Comparison of ENCODE assay signal across 8 cellular contexts in genomic region chr20:63627700-63628245, GRCh38. TPM values are rescaled to one million over a fixed set of nuclear protein-coding genes. Genes with fewer than 3 reads are reported as not detected.
DNase-seq lines count a peak whose midpoint lies in the region; ATAC-seq and TF ChIP-seq lines count a peak whose summit lies in the region.

No MANE protein-coding gene starts in this region.

- no peak for TF ChIP-seq POLR2A in lower leg skin (IDR thresholded peaks at IDR 0.05)

- H3K4me3 Mint-ChIP-seq in activated CD4-positive, alpha-beta T cell treated with anti-CD3 and anti-CD28 coated beads, Interleukin-2, amount 10 ng/mL, durations not matched to agents 24 days and 14 days: peak overlapping the region; percentile 97

- 0% methylated on average over 1 of the region's 32 CpGs for WGBS in mammary epithelial cell (ENCODE audit: low coverage, missing lambda C conversion rate)
- WGBS in lower leg skin, 2 donors: 4 to 11% methylated on average over 11 to 26 of the region's 32 CpGs

- H3K79me2 ChIP-seq in mammary epithelial cell (ENCODE audit: insufficient read depth, low read length): peaks cover 57% of the 10 kb centered on the region

- dilution Hi-C loops in mammary epithelial cell (cut with HindIII; ENCODE audit: low sequenced_read_pairs): no loop called here

- peaks cover 16% of the 10 kb centered on the region for H3K4me1 Mint-ChIP-seq in activated CD4-positive, alpha-beta T cell treated with anti-CD3 and anti-CD28 coated beads, Interleukin-2, amount 10 ng/mL, durations not matched to agents 24 days and 14 days

- CTCF ChIA-PET in mammary epithelial cell (lab: Charles Lee; ENCODE audit: low non-redundant PET): no interaction called here

- H3K9me3 ChIP-seq in mammary epithelial cell (replicated peaks; ENCODE audit: insufficient read depth, low read length) (no peaks in the 10 kb centered on the region), tibial artery (no peaks in the 10 kb centered on the region)

- no TSS peak for BruUV-seq in mammary epithelial cell (replicated peaks; lab: Mats Ljungman, UMichigan)

- H3K36me3 ChIP-seq in mammary epithelial cell (ENCODE audit: insufficient read depth, low read length): no peaks in the 10 kb centered on the region
- no peaks in the 10 kb centered on the region for H3K36me3 ChIP-seq in tibial artery

- H3K9me3 Mint-ChIP-seq in activated CD4-positive, alpha-beta T cell treated with anti-CD3 and anti-CD28 coated beads, Interleukin-2, amount 10 ng/mL, durations not matched to agents 24 days and 14 days: no peaks in the 10 kb centered on the region

- no peak for DNase-seq in activated CD4-positive, alpha-beta T cell treated with anti-CD3 and anti-CD28 coated beads, Interleukin-2, amount 10 ng/mL, durations not matched to agents 24 days and 14 days
- no peak for DNase-seq in activated CD4-positive, alpha-beta T cell treated with anti-CD3 and anti-CD28 coated beads for 4 hours
- no peak for DNase-seq in mammary epithelial cell
- DNase-seq in lower leg skin (ENCODE audit: low spot score in 2 of 2): no peak
- no peak for DNase-seq in tibial artery
- DNase-seq in kidney tubule cell (ENCODE audit: low spot score): no peak
- no peak for DNase-seq in NCI-H187 (lab: John Stamatoyannopoulos, UW)

- ATAC-seq in HG02571 (IDR thresholded peaks at IDR 0.05; ENCODE audit: unreplicated experiment): no peak

- no peaks in the 10 kb centered on the region for H4K20me1 ChIP-seq in mammary epithelial cell (ENCODE audit: insufficient read depth, low read length)

- no peaks in the 10 kb centered on the region for H3K27me3 Mint-ChIP-seq in activated CD4-positive, alpha-beta T cell treated with anti-CD3 and anti-CD28 coated beads, Interleukin-2, amount 10 ng/mL, durations not matched to agents 24 days and 14 days

- H2AFZ ChIP-seq in mammary epithelial cell (ENCODE audit: low read depth, low read length): peak overlapping the region; percentile 69

- H3K27ac Mint-ChIP-seq in activated CD4-positive, alpha-beta T cell treated with anti-CD3 and anti-CD28 coated beads, Interleukin-2, amount 10 ng/mL, durations not matched to agents 24 days and 14 days: peak overlapping the region; percentile 99

- TF ChIP-seq CTCF in mammary epithelial cell (conservative IDR thresholded peaks at IDR 0.05 in 1 of 2, IDR thresholded peaks at IDR 0.05 in 1 of 2; ENCODE audit: extremely low read depth in 1 of 2, insufficient read depth in 1 of 2, low read depth in 1 of 2, low read length in 2 of 2) (no peak), lower leg skin (IDR thresholded peaks at IDR 0.05) (no peak), tibial artery (IDR thresholded peaks at IDR 0.05) (no peak)

- peak overlapping the region; percentile 95 for H3K4me2 ChIP-seq in mammary epithelial cell (ENCODE audit: insufficient read depth, low read depth, low read length)

- H3K36me3 Mint-ChIP-seq in activated CD4-positive, alpha-beta T cell treated with anti-CD3 and anti-CD28 coated beads, Interleukin-2, amount 10 ng/mL, durations not matched to agents 24 days and 14 days (ENCODE audit: low read depth): peaks cover 23% of the 10 kb centered on the region

- H3K27me3 ChIP-seq in mammary epithelial cell (ENCODE audit: insufficient read depth, low read length) (no peaks in the 10 kb centered on the region), tibial artery (no peaks in the 10 kb centered on the region)

- H3K4me3 ChIP-seq in mammary epithelial cell (replicated peaks in 1 of 3; ENCODE audit: insufficient read depth in 1 of 3, low read depth in 2 of 3, low read length in 3 of 3) (peak overlapping the region; percentile 93 to 99 (median 97)), lower leg skin (ENCODE audit: low read depth, poor library complexity, severe bottlenecking) (peak overlapping the region; percentile 90), tibial artery (peak overlapping the region; percentile 74 to 75)

- in situ Hi-C loops in mammary epithelial cell (cut with MboI; ENCODE audit: low sequenced_read_pairs in 2 of 2): no loop called here

- H3K4me1 ChIP-seq in mammary epithelial cell (ENCODE audit: insufficient read depth, low read length): peaks cover 11% of the 10 kb centered on the region
- peaks cover 0 to 27% (median 20%) of the 10 kb centered on the region in 4 donors for H3K4me1 ChIP-seq in tibial artery

- peak overlapping the region; percentile 36 for H3K9ac ChIP-seq in mammary epithelial cell (ENCODE audit: insufficient read depth, low read length)

- peak overlapping the region; percentile 62 for H3K27ac ChIP-seq in mammary epithelial cell (ENCODE audit: insufficient read depth, low read depth, low read length)
- peak overlapping the region; percentile 93 to 97 for H3K27ac ChIP-seq in tibial artery

- intact Hi-C loops in activated CD4-positive, alpha-beta T cell treated with anti-CD3 and anti-CD28 coated beads, Interleukin-2, amount 10 ng/mL, durations not matched to agents 24 days and 14 days (cut with micrococcal nuclease): loop anchor here (1.0 to 10.0 kb wide), 9 partner anchors 8 to 437 kb away; partner anchors contain the start of genes HELZ2, PRPF6, PTK6 and RTEL1
- intact Hi-C loops in mammary epithelial cell (cut with micrococcal nuclease) (loop anchor here (1.0 to 10.0 kb wide), 5 partner anchors 31 to 237 kb away; partner anchors contain the start of genes ABHD16B, RTEL1, TNFRSF6B and TPD52L2), lower leg skin (cut with DNase I; ENCODE audit: low total_unique reads) (no loop called here), tibial artery (cut with DNase I; ENCODE audit: low total_unique reads) (loop anchor here (5.0 to 10.0 kb wide), 3 partner anchors 80 to 237 kb away; partner anchors contain the start of genes ABHD16B, ARFRP1, TPD52L2 and ZGPAT)

RNA-seq across cellular contexts. Expression of gene GMEB2, which starts 0.9 kb away (rescaled TPM):
- total RNA-seq in activated CD4-positive, alpha-beta T cell treated with anti-CD3 and anti-CD28 coated beads, Interleukin-2, amount 10 ng/mL, durations not matched to agents 24 days and 14 days: 13.9 and 14.1 TPM in 2 replicates
- 10 to 100 TPM in 1 of 2 donors, 1 to 10 TPM in 1; 9.3 to 12.8 TPM for total RNA-seq in mammary epithelial cell
- 8.3 TPM for polyA plus RNA-seq in mammary epithelial cell
- polyA minus RNA-seq in mammary epithelial cell: 9.4 TPM
- 10 to 100 TPM; 11.9 to 18.3 (median 13.7) TPM for total RNA-seq in lower leg skin

RNA-seq across cellular contexts. Expression of gene STMN3, which starts 25.5 kb away (rescaled TPM):
- total RNA-seq in activated CD4-positive, alpha-beta T cell treated with anti-CD3 and anti-CD28 coated beads, Interleukin-2, amount 10 ng/mL, durations not matched to agents 24 days and 14 days: 9.7 and 10.7 TPM in 2 replicates
- total RNA-seq in mammary epithelial cell (1 to 10 TPM; 7.5 to 8.5 TPM), lower leg skin (10 to 100 TPM in 3 of 4 donors, 1 to 10 TPM in 1; 9.4 to 23.0 (median 12.0) TPM)
- polyA plus RNA-seq in mammary epithelial cell: 15.2 TPM
- polyA minus RNA-seq in mammary epithelial cell: 10.4 TPM

RNA-seq across cellular contexts. Expression of gene RTEL1, which starts 30.3 kb away (rescaled TPM):
- 60.7 and 64.7 TPM in 2 replicates for total RNA-seq in activated CD4-positive, alpha-beta T cell treated with anti-CD3 and anti-CD28 coated beads, Interleukin-2, amount 10 ng/mL, durations not matched to agents 24 days and 14 days
- total RNA-seq in mammary epithelial cell (10 to 100 TPM in 1 of 2 donors, 1 to 10 TPM in 1; 8.0 to 32.5 TPM), lower leg skin (10 to 100 TPM in 3 of 4 donors, 1 to 10 TPM in 1; 8.5 to 38.3 (median 12.7) TPM)
- 11.5 TPM for polyA plus RNA-seq in mammary epithelial cell
- polyA minus RNA-seq in mammary epithelial cell: 87.4 TPM

RNA-seq across cellular contexts. Expression of gene HELZ2, which starts 53.7 kb away (rescaled TPM):
- total RNA-seq in activated CD4-positive, alpha-beta T cell treated with anti-CD3 and anti-CD28 coated beads, Interleukin-2, amount 10 ng/mL, durations not matched to agents 24 days and 14 days: 13.7 and 15.9 TPM in 2 replicates
- 10 to 100 TPM; 19.0 to 27.7 TPM for total RNA-seq in mammary epithelial cell
- polyA plus RNA-seq in mammary epithelial cell: 5.0 TPM
- polyA minus RNA-seq in mammary epithelial cell: 39.5 TPM
- total RNA-seq in lower leg skin: 10 to 100 TPM; 26.9 to 35.4 (median 28.6) TPM
